In genomic region chr1:218377143-218377660, GRCh38 we compare ENCODE assay signal across 8 cellular contexts. TPM values are rescaled to one million over a fixed set of nuclear protein-coding genes. Genes with fewer than 3 reads are reported as not detected.
A peak's percentile ranks its signal among the peaks of the same experiment; 100 is the strongest.
DNase-seq lines count a peak whose midpoint lies in the region; ATAC-seq and TF ChIP-seq lines count a peak whose summit lies in the region.

No MANE protein-coding gene starts in this region.

- peaks cover 8% of the 10 kb centered on the region for H3K27me3 Mint-ChIP-seq in CD8-positive, alpha-beta T cell (ENCODE audit: low read depth)
- peaks cover 22% of the 10 kb centered on the region for H3K27me3 Mint-ChIP-seq in activated CD8-positive, alpha-beta T cell treated with anti-CD3 and anti-CD28 coated beads, Interleukin-2, amount 10 ng/mL, durations not matched to agents 7 days and 5 days (ENCODE audit: low read depth)

- peaks cover 8% of the 10 kb centered on the region for H3K4me1 Mint-ChIP-seq in CD8-positive, alpha-beta T cell (ENCODE audit: low read depth)
- H3K4me1 Mint-ChIP-seq in activated CD8-positive, alpha-beta T cell treated with anti-CD3 and anti-CD28 coated beads, Interleukin-2, amount 10 ng/mL, durations not matched to agents 7 days and 5 days (ENCODE audit: low read depth), result peaks cover 9% of the 10 kb centered on the region

- intact Hi-C loops in CD8-positive, alpha-beta T cell (cut with DNase I, micrococcal nuclease), result no loop called here

- DNase-seq in CD8-positive, alpha-beta T cell, result peak in 6 of 7 experiments; percentile 13 to 52 (median 34)
- DNase-seq in KG1 (lab: John Stamatoyannopoulos, UW) (peak; percentile 4), foreskin melanocyte (peak; percentile 90), GM10266 (ENCODE audit: extremely low spot score) (no peak), NCI-H510A treated with DMSO at 0.1 percent for 48 hours (lab: John Stamatoyannopoulos, UW) (no peak)
- DNase-seq in activated CD8-positive, alpha-beta T cell treated with anti-CD3 and anti-CD28 coated beads, Interleukin-2, amount 10 ng/mL, durations not matched to agents 7 days and 5 days, result peak; percentile 68
- DNase-seq in stimulated activated CD8-positive, alpha-beta memory T cell treated with anti-CD3 and anti-CD28 coated beads, Interleukin-4, amount 100 ng/mL, for 48 hours, result peak; percentile 77

- H3K4me1 ChIP-seq in CD8-positive, alpha-beta T cell (ENCODE audit: insufficient read depth, low read length), result no peaks in the 10 kb centered on the region

- H3K4me3 ChIP-seq in CD8-positive, alpha-beta T cell (ENCODE audit: low read depth, low read length), result no peak overlapping the region

- H3K27ac Mint-ChIP-seq in CD8-positive, alpha-beta T cell, result no peak overlapping the region
- no peak overlapping the region for H3K27ac Mint-ChIP-seq in activated CD8-positive, alpha-beta T cell treated with anti-CD3 and anti-CD28 coated beads, Interleukin-2, amount 10 ng/mL, durations not matched to agents 7 days and 5 days

- peak; percentile 82 for ATAC-seq in CD8-positive, alpha-beta T cell
- ATAC-seq in GM21723 (IDR thresholded peaks at IDR 0.05; ENCODE audit: unreplicated experiment), result peak; percentile 71
- peak; percentile 88 for ATAC-seq in activated CD8-positive, alpha-beta T cell treated with anti-CD3 and anti-CD28 coated beads, Interleukin-2, amount 10 ng/mL, durations not matched to agents 7 days and 5 days

- H3K4me3 Mint-ChIP-seq in CD8-positive, alpha-beta T cell, result no peak overlapping the region
- no peak overlapping the region for H3K4me3 Mint-ChIP-seq in activated CD8-positive, alpha-beta T cell treated with anti-CD3 and anti-CD28 coated beads, Interleukin-2, amount 10 ng/mL, durations not matched to agents 7 days and 5 days

- CTCF ChIA-PET in CD8-positive, alpha-beta T cell (lab: Charles Lee), result no interaction called here
- CTCF ChIA-PET in activated CD8-positive, alpha-beta T cell treated with anti-CD3 and anti-CD28 coated beads, Interleukin-2, amount 10 ng/mL, durations not matched to agents 7 days and 5 days (lab: Charles Lee), result interaction anchor here (0.8 to 1.1 kb wide), 2 partner anchors 10 to 47 kb away, joined by 3 read pairs; no protein-coding TSS in a partner anchor

- no peak for TF ChIP-seq CTCF in CD8-positive, alpha-beta T cell (IDR thresholded peaks at IDR 0.05)
- no peak for TF ChIP-seq CTCF in GM10266 (IDR thresholded peaks at IDR 0.05; ENCODE audit: control insufficient read depth, insufficient read depth, low read depth, missing control alignments)

- no peaks in the 10 kb centered on the region for H3K36me3 Mint-ChIP-seq in CD8-positive, alpha-beta T cell
- H3K36me3 Mint-ChIP-seq in activated CD8-positive, alpha-beta T cell treated with anti-CD3 and anti-CD28 coated beads, Interleukin-2, amount 10 ng/mL, durations not matched to agents 7 days and 5 days (ENCODE audit: low read depth), result no peaks in the 10 kb centered on the region

- H3K9me3 ChIP-seq in CD8-positive, alpha-beta T cell (ENCODE audit: low read length), result no peaks in the 10 kb centered on the region

- no peaks in the 10 kb centered on the region for H3K9me3 Mint-ChIP-seq in CD8-positive, alpha-beta T cell
- no peaks in the 10 kb centered on the region for H3K9me3 Mint-ChIP-seq in activated CD8-positive, alpha-beta T cell treated with anti-CD3 and anti-CD28 coated beads, Interleukin-2, amount 10 ng/mL, durations not matched to agents 7 days and 5 days (ENCODE audit: insufficient read depth)

- POLR2A ChIA-PET in CD8-positive, alpha-beta T cell (lab: Charles Lee), result no interaction called here
- POLR2A ChIA-PET in activated CD8-positive, alpha-beta T cell treated with anti-CD3 and anti-CD28 coated beads, Interleukin-2, amount 10 ng/mL, durations not matched to agents 7 days and 5 days (lab: Charles Lee), result no interaction called here

- H3K27ac ChIP-seq in CD8-positive, alpha-beta T cell (ENCODE audit: low read depth, low read length), result no peak overlapping the region

- H3K27me3 ChIP-seq in CD8-positive, alpha-beta T cell (ENCODE audit: insufficient read depth, low read length), result no peaks in the 10 kb centered on the region

- no peaks in the 10 kb centered on the region for H3K36me3 ChIP-seq in CD8-positive, alpha-beta T cell (ENCODE audit: insufficient read depth, low read length)

RNA-seq across cellular contexts. Expression of gene TGFB2, which starts 32.1 kb away (rescaled TPM):
- total RNA-seq in CD8-positive, alpha-beta T cell, result not detected
- not detected for total RNA-seq in activated CD8-positive, alpha-beta T cell treated with anti-CD3 and anti-CD28 coated beads, Interleukin-2, amount 10 ng/mL, durations not matched to agents 7 days and 5 days

Comparison
In these comparisons a context has a peak if more than half of its experiments do, and no peak if none do; other contexts are left out.
1. DNase-seq: peak in CD8-positive, alpha-beta T cell (6 of 7), KG1 (single experiment), activated CD8-positive, alpha-beta T cell treated with anti-CD3 and anti-CD28 coated beads, Interleukin-2, amount 10 ng/mL, durations not matched to agents 7 days and 5 days (single experiment), foreskin melanocyte (single experiment) and stimulated activated CD8-positive, alpha-beta memory T cell treated with anti-CD3 and anti-CD28 coated beads, Interleukin-4, amount 100 ng/mL, for 48 hours (single experiment); none in GM10266 (single experiment) and NCI-H510A treated with DMSO at 0.1 percent for 48 hours (single experiment).
2. Peak in every context shown above with its lines, with median percentiles within 50 percentile points of each other: ATAC-seq.